16 cellular contexts compared by ENCODE assay signal in the genomic region with DNA sequence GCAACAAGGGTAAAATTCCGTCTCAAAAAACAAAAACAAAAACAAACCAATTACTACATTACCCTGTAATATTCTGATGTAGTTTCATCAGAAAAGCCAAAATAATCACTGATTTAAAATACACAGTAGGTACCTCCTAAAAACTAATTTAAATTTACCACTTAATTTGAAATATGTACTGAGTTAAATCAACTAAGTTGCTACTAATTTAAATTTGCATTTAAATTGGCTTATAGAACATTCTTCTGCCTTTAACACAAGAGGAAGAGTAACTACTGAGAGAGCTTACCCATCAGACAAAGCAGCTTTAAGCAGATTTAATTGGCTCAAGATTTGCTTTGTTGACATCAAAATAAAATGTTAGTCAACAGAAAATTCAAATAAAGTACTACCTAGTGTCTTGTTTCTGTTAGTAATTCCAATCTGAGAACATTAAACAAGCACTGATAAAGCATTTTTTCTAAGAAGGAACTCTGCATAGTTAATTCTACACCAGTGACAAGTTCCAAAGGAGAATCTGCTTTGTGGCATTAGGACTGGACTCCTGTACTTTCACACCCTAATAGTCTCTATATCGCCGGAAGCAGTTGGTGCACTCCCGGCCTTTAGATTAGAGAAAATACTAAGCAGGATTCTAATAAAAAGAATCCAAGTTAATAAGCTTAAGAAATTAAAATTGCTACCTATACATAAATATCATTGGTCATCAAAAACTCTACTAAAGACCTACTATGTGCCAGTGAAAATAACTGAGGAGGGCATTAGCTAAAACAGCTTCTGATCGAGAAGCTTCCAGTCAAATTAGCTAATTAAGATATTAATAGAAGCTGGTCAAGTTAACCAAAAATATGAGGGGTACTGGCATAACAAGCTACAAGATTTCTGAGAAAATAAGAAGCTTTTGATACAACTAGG. TPM values are rescaled to one million over a fixed set of nuclear protein-coding genes. Genes with fewer than 3 reads are reported as not detected.
A peak's percentile ranks its signal among the peaks of the same experiment; 100 is the strongest.
DNase-seq lines count a peak whose midpoint lies in the region; ATAC-seq and TF ChIP-seq lines count a peak whose summit lies in the region.
"Had no signal": no experiment of that assay in that cellular context is flagged by ENCODE, and none has a peak within 500 bp of the region (broad histone marks: within the 10 kb centered on the region; RNA-seq: fewer than 3 reads in every experiment).

No MANE protein-coding gene starts in this region.

- DNase-seq in RWPE1 (ENCODE audit: low spot score) (no peak), hepatocyte (ENCODE audit: low spot score) (peak; percentile 22), neural progenitor cell (ENCODE audit: low spot score) (no peak)
- DNase-seq in activated CD4-positive, alpha-beta memory T cell treated with anti-CD3 and anti-CD28 coated beads for 36 hours: no peak
- DNase-seq: CD8-positive, alpha-beta memory T cell; HFFc6; NCI-H1092 treated with DMSO at 0.1 percent for 48 hours; NCI-H2081 treated with DMSO at 0.1 percent for 48 hours; NCI-H510A; RPMI8226; SIG-M5 had no signal

- H3K27ac Mint-ChIP-seq in neural progenitor cell: no peak overlapping the region
- H3K27ac Mint-ChIP-seq in activated CD4-positive, alpha-beta memory T cell treated with anti-CD3 and anti-CD28 coated beads for 36 hours: no peak overlapping the region

- no peak overlapping the region for H3K4me3 ChIP-seq in hepatocyte
- H3K4me3 ChIP-seq in neural progenitor cell: no peak overlapping the region
- H3K4me3 ChIP-seq: BLaER1 treated with 17β-estradiol and CSF1 and Interleukin-3, amounts not matched to agents 10 nM and 100 nM had no signal

- H3K4me3 Mint-ChIP-seq in neural progenitor cell: no peak overlapping the region
- no peak overlapping the region for H3K4me3 Mint-ChIP-seq in activated CD4-positive, alpha-beta memory T cell treated with anti-CD3 and anti-CD28 coated beads for 36 hours
- H3K4me3 Mint-ChIP-seq: CD8-positive, alpha-beta memory T cell; HFFc6 had no signal

- intact Hi-C loops in activated CD4-positive, alpha-beta memory T cell treated with anti-CD3 and anti-CD28 coated beads for 36 hours (cut with micrococcal nuclease): no loop called here

- TF ChIP-seq CTCF in C4-2B (conservative IDR thresholded peaks at IDR 0.05): no peak
- TF ChIP-seq CTCF in RWPE1 (conservative IDR thresholded peaks at IDR 0.05; ENCODE audit: low read depth): no peak
- no peak for TF ChIP-seq CTCF in hepatocyte (IDR thresholded peaks at IDR 0.05; ENCODE audit: poor library complexity)
- no peak for TF ChIP-seq CTCF in neural progenitor cell (IDR thresholded peaks at IDR 0.05)

- ATAC-seq in HG03520 (IDR thresholded peaks at IDR 0.05; ENCODE audit: unreplicated experiment) (no peak), GM21825 (IDR thresholded peaks at IDR 0.05; ENCODE audit: unreplicated experiment) (no peak)
- ATAC-seq: SK-N-SH treated with all-trans-retinoic acid at 6 μM for 48 hours had no signal

- peaks cover 1% of the 10 kb centered on the region for H3K36me3 Mint-ChIP-seq in neural progenitor cell
- no peaks in the 10 kb centered on the region for H3K36me3 Mint-ChIP-seq in activated CD4-positive, alpha-beta memory T cell treated with anti-CD3 and anti-CD28 coated beads for 36 hours

- 68% methylated on average over 5 of the region's 5 CpGs for WGBS in hepatocyte (ENCODE audit: low lambda C conversion rate, missing lambda C conversion rate)

- POLR2A ChIA-PET in RWPE1 (lab: Yijun Ruan, JAX; ENCODE audit: low non-redundant PET): no interaction called here
- POLR2A ChIA-PET in activated CD4-positive, alpha-beta memory T cell treated with anti-CD3 and anti-CD28 coated beads for 36 hours (lab: Charles Lee): no interaction called here

- no peaks in the 10 kb centered on the region for H3K9me3 Mint-ChIP-seq in neural progenitor cell
- H3K9me3 Mint-ChIP-seq in activated CD4-positive, alpha-beta memory T cell treated with anti-CD3 and anti-CD28 coated beads for 36 hours: no peaks in the 10 kb centered on the region
- H3K9me3 Mint-ChIP-seq: CD8-positive, alpha-beta memory T cell; HFFc6 had no signal

- no peak overlapping the region for H3K4me2 ChIP-seq in hepatocyte
- H3K4me2 ChIP-seq in neural progenitor cell: peak overlapping the region; percentile 24

- no peak overlapping the region for H3K9ac ChIP-seq in neural progenitor cell
- H3K9ac ChIP-seq: BLaER1 treated with 17β-estradiol and CSF1 and Interleukin-3, amounts not matched to agents 10 nM and 100 nM had no signal

- H3K27me3 Mint-ChIP-seq in neural progenitor cell (ENCODE audit: insufficient read depth, low read depth): no peaks in the 10 kb centered on the region
- no peaks in the 10 kb centered on the region for H3K27me3 Mint-ChIP-seq in activated CD4-positive, alpha-beta memory T cell treated with anti-CD3 and anti-CD28 coated beads for 36 hours
- H3K27me3 Mint-ChIP-seq: CD8-positive, alpha-beta memory T cell had no signal

- peaks cover 13% of the 10 kb centered on the region for H3F3A ChIP-seq in neural progenitor cell (ENCODE audit: low read depth)

- H3K36me3 ChIP-seq in hepatocyte (replicated peaks; ENCODE audit: insufficient read depth, low read depth): no peaks in the 10 kb centered on the region
- no peaks in the 10 kb centered on the region for H3K36me3 ChIP-seq in neural progenitor cell

- no peaks in the 10 kb centered on the region for H3K4me1 ChIP-seq in hepatocyte (ENCODE audit: insufficient read depth)
- peaks cover 17% of the 10 kb centered on the region for H3K4me1 ChIP-seq in neural progenitor cell

- H3K27ac ChIP-seq in C4-2B (0 out of 2 replicates have a peak overlapping the region, but pooled peaks have one; percentile 31), RWPE1 (peak overlapping the region; percentile 42; the same call in 1 of the 2 replicates), hepatocyte (peak overlapping the region; percentile 43), neural progenitor cell (peak overlapping the region; percentile 77)
- H3K27ac ChIP-seq: BLaER1 treated with 17β-estradiol and CSF1 and Interleukin-3, amounts not matched to agents 10 nM and 100 nM had no signal

- CTCF ChIA-PET in RWPE1 (lab: Yijun Ruan, JAX): interaction anchor here (0.6 kb wide), 1 partner anchor 61 kb away, joined by 3 read pairs; no protein-coding TSS in a partner anchor
- CTCF ChIA-PET in activated CD4-positive, alpha-beta memory T cell treated with anti-CD3 and anti-CD28 coated beads for 36 hours (lab: Charles Lee): interaction anchor here (0.6 to 2.7 kb wide), 3 partner anchors 24 to 59 kb away, joined by 3 to 25 read pairs (median 5); no protein-coding TSS in a partner anchor

- H2AFZ ChIP-seq in hepatocyte (no peak overlapping the region), neural progenitor cell (replicated peaks) (no peak overlapping the region)

- H3K79me2 ChIP-seq in hepatocyte: peaks cover 99% of the 10 kb centered on the region
- H3K79me2 ChIP-seq in neural progenitor cell (ENCODE audit: low read depth): peaks cover 100% of the 10 kb centered on the region

- no peaks in the 10 kb centered on the region for H3K27me3 ChIP-seq in hepatocyte
- H3K27me3 ChIP-seq in neural progenitor cell: no peaks in the 10 kb centered on the region
- H3K27me3 ChIP-seq: BLaER1 treated with 17β-estradiol and CSF1 and Interleukin-3, amounts not matched to agents 10 nM and 100 nM had no signal

- peaks cover 3% of the 10 kb centered on the region for H3K4me1 Mint-ChIP-seq in neural progenitor cell
- peaks cover 14% of the 10 kb centered on the region for H3K4me1 Mint-ChIP-seq in activated CD4-positive, alpha-beta memory T cell treated with anti-CD3 and anti-CD28 coated beads for 36 hours (ENCODE audit: low read depth)

- no peaks in the 10 kb centered on the region for H3K9me2 ChIP-seq in hepatocyte (replicated peaks; ENCODE audit: insufficient read depth)

- H3K9me3 ChIP-seq in hepatocyte (ENCODE audit: low read depth): no peaks in the 10 kb centered on the region
- H3K9me3 ChIP-seq in neural progenitor cell (ENCODE audit: low read depth): no peaks in the 10 kb centered on the region
- H3K9me3 ChIP-seq: BLaER1 treated with 17β-estradiol and CSF1 and Interleukin-3, amounts not matched to agents 10 nM and 100 nM had no signal

- H4K20me1 ChIP-seq in hepatocyte (ENCODE audit: insufficient read depth, poor library complexity, severe bottlenecking) (peaks cover 40% of the 10 kb centered on the region), neural progenitor cell (ENCODE audit: low read depth) (peaks cover 99% of the 10 kb centered on the region)

RNA-seq across cellular contexts. Expression of gene LUZP1, which starts 8.4 kb away (rescaled TPM):
- total RNA-seq in hepatocyte: 21.2 and 23.3 TPM in 2 replicates
- polyA plus RNA-seq in hepatocyte: 27.6 and 32.5 TPM in 2 replicates
- 38.0 and 39.1 TPM in 2 replicates for total RNA-seq in neural progenitor cell (ENCODE audit: low replicate concordance)
- total RNA-seq in activated CD4-positive, alpha-beta memory T cell treated with anti-CD3 and anti-CD28 coated beads for 36 hours: 10 to 100 TPM; 19.0 to 21.2 TPM

RNA-seq across cellular contexts. Expression of gene HTR1D, which starts 57.1 kb away (rescaled TPM):
- total RNA-seq in hepatocyte (0.07 and 0.40 TPM in 2 replicates), neural progenitor cell (ENCODE audit: low replicate concordance) (1.1 and 2.0 TPM in 2 replicates)
- 0.19 TPM in 1 of 2 replicates, not detected in the other for polyA plus RNA-seq in hepatocyte
- total RNA-seq in activated CD4-positive, alpha-beta memory T cell treated with anti-CD3 and anti-CD28 coated beads for 36 hours: not detected
- total RNA-seq: CD8-positive, alpha-beta memory T cell had no signal
- polyA plus RNA-seq: CD8-positive, alpha-beta memory T cell had no signal
